In genomic region chr9:90099262-90099982, GRCh38 we compare ENCODE assay signal across 8 cellular contexts.
DNase-seq lines count a peak whose midpoint lies in the region; ATAC-seq and TF ChIP-seq lines count a peak whose summit lies in the region.

No MANE protein-coding gene starts in this region.

- no peaks in the 10 kb centered on the region for H3K36me3 Mint-ChIP-seq in type B pancreatic cell
- no peaks in the 10 kb centered on the region for H3K36me3 Mint-ChIP-seq in naive thymus-derived CD4-positive, alpha-beta T cell

- no peak overlapping the region for H3K27ac Mint-ChIP-seq in type B pancreatic cell
- no peak overlapping the region for H3K27ac Mint-ChIP-seq in naive thymus-derived CD4-positive, alpha-beta T cell

- no peaks in the 10 kb centered on the region for H3K9me3 Mint-ChIP-seq in type B pancreatic cell
- H3K9me3 Mint-ChIP-seq in naive thymus-derived CD4-positive, alpha-beta T cell, result no peaks in the 10 kb centered on the region

- 71% methylated on average over 9 of the region's 9 CpGs for WGBS in hepatocyte (ENCODE audit: low lambda C conversion rate, missing lambda C conversion rate)

- intact Hi-C loops in naive thymus-derived CD4-positive, alpha-beta T cell (cut with micrococcal nuclease), result loop anchor here in 1 of 2 donors (10.0 kb wide), 1 partner anchor 105 kb away; no protein-coding TSS in a partner anchor

- no peaks in the 10 kb centered on the region for H3K4me1 ChIP-seq in hepatocyte (ENCODE audit: insufficient read depth)
- peaks cover 0 to 6% of the 10 kb centered on the region in 2 donors for H3K4me1 ChIP-seq in naive thymus-derived CD4-positive, alpha-beta T cell (ENCODE audit: control insufficient read depth in 2 of 2, insufficient read depth in 2 of 2, low read length in 2 of 2)

- peak; percentile 50 for TF ChIP-seq CTCF in AG10803 (conservative IDR thresholded peaks at IDR 0.05; ENCODE audit: low read length)
- TF ChIP-seq CTCF in RWPE1 (conservative IDR thresholded peaks at IDR 0.05; ENCODE audit: low read depth), result 0 out of 2 replicates have a peak, but pooled peaks have one; percentile 18
- peak; percentile 80 for TF ChIP-seq CTCF in hepatocyte (IDR thresholded peaks at IDR 0.05; ENCODE audit: poor library complexity)
- TF ChIP-seq CTCF in type B pancreatic cell (conservative IDR thresholded peaks at IDR 0.05), result peak; percentile 67

- H3K79me2 ChIP-seq in hepatocyte, result no peaks in the 10 kb centered on the region

- H3K4me3 Mint-ChIP-seq in type B pancreatic cell, result no peak overlapping the region
- H3K4me3 Mint-ChIP-seq in naive thymus-derived CD4-positive, alpha-beta T cell, result no peak overlapping the region

- CTCF ChIA-PET in RWPE1 (lab: Yijun Ruan, JAX), result interaction anchor here (0.5 to 5.1 kb wide), 9 partner anchors 156 to 1590 kb away, joined by 3 to 116 read pairs (median 4); partner anchors contain the start of gene GADD45G
- CTCF ChIA-PET in naive thymus-derived CD4-positive, alpha-beta T cell (lab: Charles Lee), result interaction anchor here (0.7 to 2.3 kb wide), 5 partner anchors 492 to 502 kb away, joined by 3 to 17 read pairs (median 4); no protein-coding TSS in a partner anchor

- H3K4me3 ChIP-seq in AG10803 (ENCODE audit: low read length) (no peak overlapping the region), hepatocyte (no peak overlapping the region)
- no peak overlapping the region for H3K4me3 ChIP-seq in Jurkat, Clone E6-1 (ENCODE audit: low read length)
- H3K4me3 ChIP-seq in naive thymus-derived CD4-positive, alpha-beta T cell (ENCODE audit: low read length), result no peak overlapping the region

- no peaks in the 10 kb centered on the region for H4K20me1 ChIP-seq in hepatocyte (ENCODE audit: insufficient read depth, poor library complexity, severe bottlenecking)

- no peak overlapping the region for H2AFZ ChIP-seq in hepatocyte

- H3K9me2 ChIP-seq in hepatocyte (replicated peaks; ENCODE audit: insufficient read depth), result no peaks in the 10 kb centered on the region

- ATAC-seq in naive thymus-derived CD4-positive, alpha-beta T cell, result no peak

- DNase-seq in AG10803 (ENCODE audit: low read depth), result peak; percentile 17
- peak; percentile 36 for DNase-seq in Jurkat, Clone E6-1 (ENCODE audit: low read depth, low spot score)
- DNase-seq in RWPE1 (ENCODE audit: low spot score), result no peak
- peak; percentile 51 for DNase-seq in hepatocyte (ENCODE audit: low spot score)
- no peak for DNase-seq in type B pancreatic cell (ENCODE audit: extremely low spot score, unreplicated experiment)
- DNase-seq in T-helper 9 cell, result no peak
- DNase-seq in EL, result no peak
- DNase-seq in naive thymus-derived CD4-positive, alpha-beta T cell, result no peak

- H3K4me2 ChIP-seq in hepatocyte, result no peak overlapping the region

- POLR2A ChIA-PET in RWPE1 (lab: Yijun Ruan, JAX; ENCODE audit: low non-redundant PET), result no interaction called here
- POLR2A ChIA-PET in naive thymus-derived CD4-positive, alpha-beta T cell (lab: Charles Lee), result no interaction called here

- no peaks in the 10 kb centered on the region for H3K9me3 ChIP-seq in hepatocyte (ENCODE audit: low read depth)
- H3K9me3 ChIP-seq in naive thymus-derived CD4-positive, alpha-beta T cell (ENCODE audit: control insufficient read depth in 2 of 3, low read length in 3 of 3), result no peaks in the 10 kb centered on the region

- peaks cover 14% of the 10 kb centered on the region for H3K27me3 Mint-ChIP-seq in type B pancreatic cell
- H3K27me3 Mint-ChIP-seq in naive thymus-derived CD4-positive, alpha-beta T cell, result peaks cover 0 to 17% (median 5%) of the 10 kb centered on the region in 5 donors

- no peaks in the 10 kb centered on the region for H3K36me3 ChIP-seq in hepatocyte (replicated peaks; ENCODE audit: insufficient read depth, low read depth)
- H3K36me3 ChIP-seq in naive thymus-derived CD4-positive, alpha-beta T cell (ENCODE audit: control insufficient read depth in 2 of 3, insufficient read depth in 3 of 3, low read length in 3 of 3), result no peaks in the 10 kb centered on the region

- no peak overlapping the region for H3K27ac ChIP-seq in RWPE1
- H3K27ac ChIP-seq in hepatocyte, result no peak overlapping the region
- H3K27ac ChIP-seq in naive thymus-derived CD4-positive, alpha-beta T cell (ENCODE audit: low read depth, low read length), result no peak overlapping the region

- H3K4me1 Mint-ChIP-seq in type B pancreatic cell (ENCODE audit: unreplicated experiment), result peaks cover 17% of the 10 kb centered on the region
- peaks cover 0 to 14% (median 7%) of the 10 kb centered on the region in 7 donors for H3K4me1 Mint-ChIP-seq in naive thymus-derived CD4-positive, alpha-beta T cell

- H3K27me3 ChIP-seq in hepatocyte, result no peaks in the 10 kb centered on the region
- H3K27me3 ChIP-seq in naive thymus-derived CD4-positive, alpha-beta T cell (ENCODE audit: control insufficient read depth in 2 of 2, insufficient read depth in 2 of 2, low read length in 2 of 2), result no peaks in the 10 kb centered on the region

Comparison
In these comparisons a context has a peak if more than half of its experiments do, and no peak if none do; other contexts are left out.
1. DNase-seq: peak in AG10803 (single experiment), Jurkat, Clone E6-1 (single experiment) and hepatocyte (single experiment); none in RWPE1 (single experiment), type B pancreatic cell (single experiment), T-helper 9 cell (single experiment), EL (single experiment) and naive thymus-derived CD4-positive, alpha-beta T cell (0 of 9).
2. CTCF ChIP-seq: peak in every context shown above with its lines; median percentile 80 in hepatocyte; 67 in type B pancreatic cell; 50 in AG10803; 18 in RWPE1.